ENCODE assay signal across 17 cellular contexts in genomic region chr5:14491505-14491904, GRCh38.
DNase-seq lines count a peak whose midpoint lies in the region; ATAC-seq and TF ChIP-seq lines count a peak whose summit lies in the region.
"Had no signal": no experiment of that assay in that cellular context is flagged by ENCODE, and none has a peak within 500 bp of the region (broad histone marks: within the 10 kb centered on the region; RNA-seq: fewer than 3 reads in every experiment).

No MANE protein-coding gene starts in this region.

- no peak overlapping the region for H3K4me2 ChIP-seq in PC-3 (ENCODE audit: low read length)

- H3K9me2 ChIP-seq in PC-3 (replicated peaks; ENCODE audit: low read length) = no peaks in the 10 kb centered on the region

- H3K27ac ChIP-seq in PC-3 (ENCODE audit: low read length) (0 out of 2 replicates have a peak overlapping the region, but pooled peaks have one; percentile 12), transverse colon (no peak overlapping the region)
- H3K27ac ChIP-seq: parathyroid adenoma, RWPE1 had no signal

- peak; percentile 23 for DNase-seq in ELR (ENCODE audit: low read depth)
- DNase-seq in PC-3 = peak; percentile 31
- peak; percentile 56 for DNase-seq in fibroblast of peridontal ligament (ENCODE audit: extremely low read depth)
- DNase-seq in osteocyte (ENCODE audit: extremely low spot score, unreplicated experiment) = no peak
- DNase-seq in C1 segment of cervical spinal cord (lab: John Stamatoyannopoulos, UW) = no peak
- DNase-seq in transverse colon = no peak
- DNase-seq: CD4-positive, CD25-positive, alpha-beta regulatory T cell; dermis blood vessel endothelial cell; NCI-H1105 treated with DMSO at 0.1 percent for 48 hours; NCI-H345; stimulated activated CD4-positive, alpha-beta T cell treated with anti-CD3 and anti-CD28 coated beads, Interleukin-1b, Interleukin-23, amount 100 ng/mL, for 48 hours had no signal

- H3K9me3 ChIP-seq in PC-3 (ENCODE audit: low read length) = no peaks in the 10 kb centered on the region
- H3K9me3 ChIP-seq in transverse colon = no peaks in the 10 kb centered on the region

- H3F3A ChIP-seq in PC-3 (ENCODE audit: low read length, unreplicated experiment) = no peaks in the 10 kb centered on the region

- no peak overlapping the region for H3K4me3 ChIP-seq in PC-3 (ENCODE audit: low read length)
- no peak overlapping the region for H3K4me3 ChIP-seq in transverse colon

- no peaks in the 10 kb centered on the region for H3K27me3 Mint-ChIP-seq in osteocyte (ENCODE audit: unreplicated experiment)
- H3K27me3 Mint-ChIP-seq: activated naive CD8-positive, alpha-beta T cell; CD4-positive, CD25-positive, alpha-beta regulatory T cell; stimulated activated memory B cell treated with anti-CD40 and anti-IgM and Interleukin-4, amounts not matched to agents 10 μg/mL and 1 μg/mL and 100 μg/mL, for 72 hours had no signal

- intact Hi-C loops in PC-3 (cut with micrococcal nuclease) (no loop called here), transverse colon (cut with DNase I; ENCODE audit: low total_unique reads) (no loop called here)

- TF ChIP-seq EP300 in transverse colon (IDR thresholded peaks at IDR 0.05; ENCODE audit: low read depth) = no peak

- no peak overlapping the region for H2AFZ ChIP-seq in PC-3 (ENCODE audit: low read length)
- H2AFZ ChIP-seq: parathyroid adenoma had no signal

- CTCF ChIA-PET in PC-3 (lab: Charles Lee) = no interaction called here

- no peaks in the 10 kb centered on the region for H3K27me3 ChIP-seq in PC-3 (ENCODE audit: low read length)
- no peaks in the 10 kb centered on the region for H3K27me3 ChIP-seq in transverse colon

- no peak for TF ChIP-seq CTCF in PC-3 (conservative IDR thresholded peaks at IDR 0.05; ENCODE audit: low read depth, low read length)
- no peak for TF ChIP-seq CTCF in osteocyte (IDR thresholded peaks at IDR 0.05)
- TF ChIP-seq CTCF in transverse colon (IDR thresholded peaks at IDR 0.05) = no peak

- 87% methylated on average over 10 of the region's 10 CpGs; no CpG with 5 or more reads in 1 of the 2 donors for WGBS in transverse colon (ENCODE audit: low coverage in 1 of 2), 2 donors

- H3K36me3 ChIP-seq in PC-3 (ENCODE audit: low read depth, low read length) (peaks cover 72% of the 10 kb centered on the region), transverse colon (peaks cover 0 to 32% (median 17%) of the 10 kb centered on the region in 4 donors)

- peaks cover 1% of the 10 kb centered on the region for H3K4me1 Mint-ChIP-seq in osteocyte (ENCODE audit: unreplicated experiment)
- H3K4me1 Mint-ChIP-seq: stimulated activated memory B cell treated with anti-CD40 and anti-IgM and Interleukin-4, amounts not matched to agents 10 μg/mL and 1 μg/mL and 100 μg/mL, for 72 hours had no signal

- no peak overlapping the region for H3K9ac ChIP-seq in PC-3 (ENCODE audit: low read length)
- H3K9ac ChIP-seq: parathyroid adenoma had no signal

- H3K79me2 ChIP-seq in PC-3 (ENCODE audit: low read length) = no peaks in the 10 kb centered on the region

- no peaks in the 10 kb centered on the region for H3K9me3 Mint-ChIP-seq in osteocyte (ENCODE audit: unreplicated experiment)
- H3K9me3 Mint-ChIP-seq: CD4-positive, CD25-positive, alpha-beta regulatory T cell; stimulated activated memory B cell treated with anti-CD40 and anti-IgM and Interleukin-4, amounts not matched to agents 10 μg/mL and 1 μg/mL and 100 μg/mL, for 72 hours had no signal

- ATAC-seq in PC-3 (no peak), HG02852 (IDR thresholded peaks at IDR 0.05; ENCODE audit: unreplicated experiment) (no peak), GM21619 (IDR thresholded peaks at IDR 0.05; ENCODE audit: unreplicated experiment) (no peak)

- peaks cover 66% of the 10 kb centered on the region for H3K36me3 Mint-ChIP-seq in osteocyte (ENCODE audit: unreplicated experiment)

- BruUV-seq in PC-3 (replicated peaks; lab: Mats Ljungman, UMichigan) = no TSS peak

- H3K4me1 ChIP-seq in PC-3 (ENCODE audit: insufficient read depth, low read length) (peaks cover 13% of the 10 kb centered on the region; the same call in 1 of the 2 replicates), transverse colon (peaks cover 0 to 19% (median 5%) of the 10 kb centered on the region in 4 donors)
- H3K4me1 ChIP-seq: parathyroid adenoma had no signal

- peak overlapping the region; percentile 34 for H3K27ac Mint-ChIP-seq in osteocyte (ENCODE audit: unreplicated experiment)
- H3K27ac Mint-ChIP-seq: activated naive CD8-positive, alpha-beta T cell; stimulated activated memory B cell treated with anti-CD40 and anti-IgM and Interleukin-4, amounts not matched to agents 10 μg/mL and 1 μg/mL and 100 μg/mL, for 72 hours had no signal

- POLR2A ChIA-PET in PC-3 (lab: Charles Lee; ENCODE audit: unreplicated experiment) = interaction anchor here (0.6 kb wide), 1 partner anchor 69 kb away, joined by 5 read pairs; no protein-coding TSS in a partner anchor

- in situ Hi-C loops in transverse colon (cut with MboI; ENCODE audit: low pct_ligation_motif_present in 1 of 4, low pct_unique_long_range_greater_than_20kb in 1 of 4, low sequenced_read_pairs in 3 of 4) = no loop called here

- H3K4me3 Mint-ChIP-seq in osteocyte (ENCODE audit: unreplicated experiment) = no peak overlapping the region
- H3K4me3 Mint-ChIP-seq: activated naive CD8-positive, alpha-beta T cell; CD4-positive, CD25-positive, alpha-beta regulatory T cell; stimulated activated memory B cell treated with anti-CD40 and anti-IgM and Interleukin-4, amounts not matched to agents 10 μg/mL and 1 μg/mL and 100 μg/mL, for 72 hours had no signal

- no peaks in the 10 kb centered on the region for H4K20me1 ChIP-seq in PC-3 (ENCODE audit: low read length)

- TF ChIP-seq POLR2A in transverse colon (IDR thresholded peaks at IDR 0.05) = no peak

Comparison
In these comparisons a context has a peak if more than half of its experiments do, and no peak if none do; other contexts are left out.
1. DNase-seq: peak in ELR (single experiment), PC-3 (single experiment) and fibroblast of peridontal ligament (single experiment); none in osteocyte (single experiment), C1 segment of cervical spinal cord (0 of 14) and transverse colon (single experiment).